Comparison of ENCODE assay signal across 15 cellular contexts in genomic region chr2:133953524-133953923, GRCh38.
A peak's percentile ranks its signal among the peaks of the same experiment; 100 is the strongest.
DNase-seq lines count a peak whose midpoint lies in the region; ATAC-seq and TF ChIP-seq lines count a peak whose summit lies in the region.
"Had no signal": no experiment of that assay in that cellular context is flagged by ENCODE, and none has a peak within 500 bp of the region (broad histone marks: within the 10 kb centered on the region; RNA-seq: fewer than 3 reads in every experiment).

No MANE protein-coding gene starts in this region.

- DNase-seq in GM12865 (ENCODE audit: low read depth) (peak; percentile 48), NB4 (ENCODE audit: low read depth) (peak; percentile 4), anterior cingulate cortex (lab: John Stamatoyannopoulos, UW) (no peak), D341Med (ENCODE audit: low spot score) (no peak)
- no peak for DNase-seq in stimulated activated CD4-positive, alpha-beta T cell treated with anti-CD3 and anti-CD28 coated beads, Interleukin-2, amount 100 ng/mL, for 48 hours
- DNase-seq: activated CD4-positive, CD25-positive, alpha-beta regulatory T cell treated with anti-CD3 and anti-CD28 coated beads, Interleukin-2, amount 50 U/mL, for 72 hours; activated naive CD4-positive, alpha-beta T cell treated with anti-CD3 and anti-CD28 coated beads, Interleukin-2, amount 10 ng/mL, durations not matched to agents 7 days and 5 days; GF-D8; glutamatergic neuron; lower lobe of right lung; NCI-H187 had no signal

- H3K4me3 ChIP-seq in GM12865 (ENCODE audit: low read depth, low read length) (no peak overlapping the region), NB4 (ENCODE audit: low read depth, low read length) (no peak overlapping the region)
- H3K4me3 ChIP-seq: coronary artery, lower lobe of right lung had no signal

- TF ChIP-seq CTCF in GM12865 (IDR thresholded peaks at IDR 0.05; ENCODE audit: insufficient read depth, low read depth, low read length, missing control alignments): no peak
- no peak for TF ChIP-seq CTCF in NB4 (IDR thresholded peaks at IDR 0.05; ENCODE audit: low read depth, low read length)

- TF ChIP-seq POLR2A in NB4 (IDR thresholded peaks at IDR 0.05; ENCODE audit: extremely low read depth, insufficient read length): no peak

- ATAC-seq in GM21367 (IDR thresholded peaks at IDR 0.05; ENCODE audit: unreplicated experiment) (peak; percentile 85), HG03060 (IDR thresholded peaks at IDR 0.05; ENCODE audit: low read depth, unreplicated experiment) (peak; percentile 61), HG03280 (IDR thresholded peaks at IDR 0.05; ENCODE audit: unreplicated experiment) (no peak)
- ATAC-seq: lower lobe of right lung had no signal

Comparison
In these comparisons a context has a peak if more than half of its experiments do, and no peak if none do; other contexts are left out.
1. DNase-seq: peak in GM12865 (single experiment) and NB4 (single experiment); none in anterior cingulate cortex (0 of 58), D341Med (single experiment) and stimulated activated CD4-positive, alpha-beta T cell treated with anti-CD3 and anti-CD28 coated beads, Interleukin-2, amount 100 ng/mL, for 48 hours (0 of 2).